ENCODE assay signal across 8 cellular contexts in genomic region chr13:112619730-112620639, GRCh38. TPM values are rescaled to one million over a fixed set of nuclear protein-coding genes. Genes with fewer than 3 reads are reported as not detected.
DNase-seq lines count a peak whose midpoint lies in the region; ATAC-seq, FAIRE-seq and TF ChIP-seq lines count a peak whose summit lies in the region.

No MANE protein-coding gene starts in this region.

- H3K4me3 ChIP-seq in GM23338, result peak overlapping the region; percentile 16; the same call in 1 of the 2 replicates
- H3K4me3 ChIP-seq in H1 (ENCODE audit: extremely low read depth in 1 of 4, insufficient read depth in 2 of 4, low read depth in 3 of 4, low read length in 4 of 4), result peak overlapping the region; percentile 32 to 56 (median 40); a peak in 6 of 8 replicates
- no peak overlapping the region for H3K4me3 ChIP-seq in esophagus squamous epithelium

- H4K5ac ChIP-seq in H1 (ENCODE audit: insufficient read length, low read depth, low read length), result no peak overlapping the region

- H3K9me3 Mint-ChIP-seq in GM23338, result no peaks in the 10 kb centered on the region
- no peaks in the 10 kb centered on the region for H3K9me3 Mint-ChIP-seq in nephron progenitor cell

- H3K27ac ChIP-seq in GM23338 (ENCODE audit: low read depth), result no peak overlapping the region
- H3K27ac ChIP-seq in H1 (ENCODE audit: low read depth, low read length), result no peak overlapping the region
- no peak overlapping the region for H3K27ac ChIP-seq in esophagus squamous epithelium

- no peak overlapping the region for H2BK12ac ChIP-seq in H1 (ENCODE audit: low read depth, low read length)

- CTCF ChIA-PET in H1 (lab: Charles Lee; ENCODE audit: partially characterized antibody), result interaction anchor here (0.8 to 1.5 kb wide), 7 partner anchors 13 to 265 kb away, joined by 3 to 9 read pairs (median 4); no protein-coding TSS in a partner anchor

- H3K4me1 Mint-ChIP-seq in GM23338 (peaks cover 2% of the 10 kb centered on the region; the same call in 1 of the 3 replicates), nephron progenitor cell (peaks cover 8% of the 10 kb centered on the region)

- no peak overlapping the region for H3K18ac ChIP-seq in H1 (ENCODE audit: extremely low read depth, low read length)

- no peak overlapping the region for H3K9ac ChIP-seq in H1 (replicated peaks in 1 of 4; ENCODE audit: extremely low read depth in 1 of 4, low read depth in 3 of 4, low read length in 3 of 4)

- no peaks in the 10 kb centered on the region for H3K4me1 ChIP-seq in GM23338 (ENCODE audit: insufficient read depth)
- H3K4me1 ChIP-seq in H1 (replicated peaks in 1 of 4; ENCODE audit: control insufficient read depth in 3 of 4, insufficient read depth in 4 of 4, low read length in 3 of 4), result no peaks in the 10 kb centered on the region
- H3K4me1 ChIP-seq in esophagus squamous epithelium, result peaks cover 0 to 4% (median 0%) of the 10 kb centered on the region in 3 donors

- H3K9me2 ChIP-seq in GM23338 (ENCODE audit: insufficient read depth), result no peaks in the 10 kb centered on the region

- no peak for TF ChIP-seq EP300 in H1 (IDR thresholded peaks at IDR 0.05; ENCODE audit: borderline replicate concordance in 1 of 2, low read depth in 2 of 2, low read length in 2 of 2)

- H2BK20ac ChIP-seq in H1 (ENCODE audit: low read length), result no peak overlapping the region

- no peaks in the 10 kb centered on the region for H3F3A ChIP-seq in GM23338 (replicated peaks; ENCODE audit: low read depth)

- peaks cover 10% of the 10 kb centered on the region for H3K27me3 Mint-ChIP-seq in GM23338 (ENCODE audit: insufficient read depth, low read depth, poor library complexity)
- H3K27me3 Mint-ChIP-seq in nephron progenitor cell (ENCODE audit: low read depth, poor library complexity), result peaks cover 54% of the 10 kb centered on the region

- H3K27me3 ChIP-seq in GM23338 (ENCODE audit: insufficient read depth) (no peaks in the 10 kb centered on the region), H1 (replicated peaks in 1 of 4; ENCODE audit: control insufficient read depth in 3 of 4, extremely low read depth in 1 of 4, insufficient read depth in 3 of 4, low read length in 3 of 4) (no peaks in the 10 kb centered on the region; a peak in 1 of 7 replicates), esophagus squamous epithelium (peaks cover 0 to 56% (median 0%) of the 10 kb centered on the region in 4 donors)

- no peak overlapping the region for H3K56ac ChIP-seq in H1 (replicated peaks; ENCODE audit: insufficient read length, low read depth, low read length)

- no peak overlapping the region for H2AK5ac ChIP-seq in H1 (ENCODE audit: low read depth, low read length)

- no peak overlapping the region for H3K27ac Mint-ChIP-seq in GM23338
- H3K27ac Mint-ChIP-seq in nephron progenitor cell, result no peak overlapping the region

- peak; percentile 97 for ATAC-seq in GM23338
- ATAC-seq in HG02588 (IDR thresholded peaks at IDR 0.05; ENCODE audit: unreplicated experiment), result no peak

- H2BK5ac ChIP-seq in H1 (ENCODE audit: low read depth, low read length), result no peak overlapping the region

- H3K4me3 Mint-ChIP-seq in GM23338 (peak overlapping the region; percentile 70; the same call in 2 of the 3 replicates), nephron progenitor cell (peak overlapping the region; percentile 80)

- TF ChIP-seq RAD21 in H1 (IDR thresholded peaks at IDR 0.05 in 1 of 2, conservative IDR thresholded peaks at IDR 0.05 in 1 of 2; ENCODE audit: low read depth in 2 of 2, low read length in 2 of 2), result no peak

- H3K79me1 ChIP-seq in H1 (ENCODE audit: low read depth, low read length), result no peaks in the 10 kb centered on the region

- H4K8ac ChIP-seq in H1 (ENCODE audit: extremely low read depth, insufficient read depth, low read length), result no peak overlapping the region

- H3K9me3 ChIP-seq in H1 (ENCODE audit: insufficient read depth in 2 of 2, low read depth in 1 of 2, low read length in 1 of 2) (no peaks in the 10 kb centered on the region), esophagus squamous epithelium (no peaks in the 10 kb centered on the region)

- H3K4me2 ChIP-seq in GM23338 (no peak overlapping the region), H1 (ENCODE audit: insufficient read depth in 1 of 2, low read depth in 2 of 2, low read length in 2 of 2) (peak overlapping the region; percentile 40 to 53)

- WGBS in H1 (ENCODE audit: extremely low coverage in 1 of 2, insufficient coverage in 1 of 2, insufficient read length in 1 of 2, insufficient replicate concordance in 2 of 2, low coverage in 1 of 2, low lambda C conversion rate in 2 of 2, missing lambda C conversion rate in 1 of 2), 2 experiments, result 53% methylated on average over 24 of the region's 25 CpGs; no CpG with 5 or more reads in 1 of the 2 experiments
- 37 to 61% methylated on average over 17 to 19 of the region's 25 CpGs for WGBS in esophagus squamous epithelium, 2 donors

- no peak overlapping the region for H4K91ac ChIP-seq in H1 (replicated peaks; ENCODE audit: insufficient read length, low read length)

- no peaks in the 10 kb centered on the region for H3K23me2 ChIP-seq in H1 (ENCODE audit: low read depth, low read length)

- H4K20me1 ChIP-seq in GM23338 (replicated peaks; ENCODE audit: insufficient read depth), result no peaks in the 10 kb centered on the region
- no peaks in the 10 kb centered on the region for H4K20me1 ChIP-seq in H1 (replicated peaks in 1 of 2; ENCODE audit: control insufficient read depth in 1 of 2, insufficient read depth in 2 of 2, low read length in 2 of 2)

- POLR2A ChIA-PET in H1 (lab: Charles Lee; ENCODE audit: partially characterized antibody), result interaction anchor here (0.6 to 1.1 kb wide), 2 partner anchors 15 to 743 kb away, joined by 3 to 4 read pairs; no protein-coding TSS in a partner anchor

- H2AFZ ChIP-seq in GM23338 (peak overlapping the region; percentile 12), H1 (ENCODE audit: low read length) (peak overlapping the region; percentile 82; the same call in 1 of the 2 replicates)

- H2BK120ac ChIP-seq in H1 (replicated peaks; ENCODE audit: low read depth, low read length), result no peak overlapping the region

- no peak overlapping the region for H3K4ac ChIP-seq in H1 (replicated peaks; ENCODE audit: insufficient read length, low read depth, low read length)

- no peak overlapping the region for H3K23ac ChIP-seq in H1 (ENCODE audit: insufficient read length)

- H2BK15ac ChIP-seq in H1 (ENCODE audit: low read length), result no peak overlapping the region

- no peak for TF ChIP-seq POLR2A in H1 (IDR thresholded peaks at IDR 0.05; ENCODE audit: control extremely low read depth in 1 of 2, low read depth in 2 of 2, low read length in 2 of 2)
- TF ChIP-seq POLR2A in GM12891 (IDR thresholded peaks at IDR 0.05; ENCODE audit: low read depth, low read length), result no peak
- no peak for TF ChIP-seq POLR2A in esophagus squamous epithelium (IDR thresholded peaks at IDR 0.05)

- intact Hi-C loops in esophagus squamous epithelium (cut with DNase I), result no loop called here

- no peaks in the 10 kb centered on the region for H3K36me3 Mint-ChIP-seq in GM23338 (ENCODE audit: low read depth)
- no peaks in the 10 kb centered on the region for H3K36me3 Mint-ChIP-seq in nephron progenitor cell (ENCODE audit: low read depth)

- FAIRE-seq in H1 (lab: Jason Lieb, UNC) (peak; percentile 97), GM12891 (lab: Jason Lieb, UNC) (no peak)

- H3K14ac ChIP-seq in H1 (ENCODE audit: insufficient read length), result no peak overlapping the region

- peak; percentile 85 for DNase-seq in GM23338 (ENCODE audit: low spot score)
- peak; percentile 68 for DNase-seq in NCI-H2107 (lab: John Stamatoyannopoulos, UW)
- peak in 1 of 2 experiments; percentile 63 for DNase-seq in H1 (ENCODE audit: low read depth in 1 of 2, low spot score in 2 of 2)
- DNase-seq in nephron progenitor cell, result peak; percentile 65
- no peak for DNase-seq in GM12891 (ENCODE audit: insufficient read length, low spot score)
- DNase-seq in esophagus squamous epithelium (lab: John Stamatoyannopoulos, UW), result no peak
- no peak for DNase-seq in activated naive CD4-positive, alpha-beta T cell (lab: John Stamatoyannopoulos, UW)

- H3K36me3 ChIP-seq in GM23338 (ENCODE audit: insufficient read depth) (no peaks in the 10 kb centered on the region), H1 (ENCODE audit: control insufficient read depth in 2 of 4, insufficient read depth in 4 of 4, low read length in 3 of 4) (no peaks in the 10 kb centered on the region), esophagus squamous epithelium (no peaks in the 10 kb centered on the region)

- H3K79me2 ChIP-seq in GM23338 (replicated peaks; ENCODE audit: insufficient read depth) (no peaks in the 10 kb centered on the region), H1 (ENCODE audit: control insufficient read depth in 1 of 2, insufficient read depth in 2 of 2, low read length in 2 of 2) (no peaks in the 10 kb centered on the region)

- no peak for TF ChIP-seq CTCF in GM23338 (conservative IDR thresholded peaks at IDR 0.05; ENCODE audit: low read depth in 2 of 2)
- TF ChIP-seq CTCF in H1 (IDR thresholded peaks at IDR 0.05; ENCODE audit: control extremely low read depth in 1 of 3, insufficient read depth in 1 of 3, low read depth in 1 of 3, low read length in 3 of 3), result no peak
- no peak for TF ChIP-seq CTCF in nephron progenitor cell (IDR thresholded peaks at IDR 0.05)
- TF ChIP-seq CTCF in esophagus squamous epithelium (IDR thresholded peaks at IDR 0.05), result no peak

TF ChIP-seq in GM23338, 12 proteins besides CTCF, POLR2A, EP300 and RAD21 (continues in another document):
- no peak for TF ChIP-seq EZH2phosphoT487 (IDR thresholded peaks at IDR 0.05; ENCODE audit: unreplicated experiment)
- no peak for TF ChIP-seq EZH2 (IDR thresholded peaks at IDR 0.05; ENCODE audit: low read depth, unreplicated experiment)

TF ChIP-seq in H1, 55 proteins besides CTCF, POLR2A, EP300 and RAD21 (continues in another document):
- peak; percentile 76 for TF ChIP-seq CHD2 (IDR thresholded peaks at IDR 0.05; ENCODE audit: low read length)
- no peak for TF ChIP-seq EGR1 (IDR thresholded peaks at IDR 0.05; ENCODE audit: borderline replicate concordance, low read depth, low read length)

TF ChIP-seq in GM12891, 5 proteins besides CTCF, POLR2A, EP300 and RAD21 (continues in another document):
- TF ChIP-seq TAF1 (IDR thresholded peaks at IDR 0.05; ENCODE audit: low read depth, low read length) (no peak), POU2F2 (IDR thresholded peaks at IDR 0.05; ENCODE audit: low read depth, low read length) (no peak)

RNA-seq across cellular contexts. Expression of gene TUBGCP3, which starts 32.0 kb away (rescaled TPM):
- 36.4 and 40.2 TPM in 2 replicates for total RNA-seq in GM23338 (2014; rRNA removed; shearing (Covaris generic))
- polyA plus RNA-seq in GM23338 (2016; fragmentation: Nextera tagmentation; extraction: Ambion mirVana) (12.4 and 12.8 TPM in 2 replicates), H1 (2011; rRNA removed) (27.0 and 38.0 TPM in 2 replicates)
- 31.7 and 35.8 TPM in 2 replicates for total RNA-seq in H1 (2021; fragmentation: NEBNext Ultra II Directional; extraction: Animal tissue kit (Norgen Biotek cat#: 25700))
- polyA plus RNA-seq in H1 (2011; cell fraction: cytosol; rRNA removed), result 33.1 TPM
- polyA plus RNA-seq in H1 (2011; cell fraction: nucleus; rRNA removed), result 51.5 TPM
- 19.6 to 23.2 TPM (median 21.4 TPM) in 4 replicates for polyA plus RNA-seq in H1 (2012, experiment 1 of 2)
- polyA plus RNA-seq in H1 (2012, experiment 2 of 2), result 3.8 TPM
- 14.6 TPM for polyA plus RNA-seq in H1 (2013, experiment 1 of 2)
- 16.1 TPM for polyA plus RNA-seq in H1 (2013, experiment 2 of 2)
- polyA minus RNA-seq in H1 (2011; rRNA and poly(A)+ RNA removed), result 46.5 and 47.2 TPM in 2 replicates
- polyA minus RNA-seq in H1 (2011; cell fraction: cytosol; rRNA and poly(A)+ RNA removed), result 17.2 TPM
- 79.7 TPM for polyA minus RNA-seq in H1 (2011; cell fraction: nucleus; rRNA and poly(A)+ RNA removed)
- polyA plus RNA-seq in GM12891 (2012; ENCODE audit: low read depth, missing spikeins), result 12.4 TPM
- 10 to 100 TPM; 12.9 to 29.4 (median 18.9) TPM for total RNA-seq in esophagus squamous epithelium

Comparison
In these comparisons a context has a peak if more than half of its experiments do, and no peak if none do; other contexts are left out.
1. DNase-seq: peak in GM23338 (single experiment), NCI-H2107 (single experiment) and nephron progenitor cell (single experiment); none in GM12891 (single experiment), esophagus squamous epithelium (single experiment) and activated naive CD4-positive, alpha-beta T cell (0 of 4).
2. H3K4me3 ChIP-seq: peak in GM23338 (single experiment) and H1 (4 of 4); none in esophagus squamous epithelium (0 of 4).